Comparison of ENCODE assay signal across 29 cellular contexts in the genomic region with DNA sequence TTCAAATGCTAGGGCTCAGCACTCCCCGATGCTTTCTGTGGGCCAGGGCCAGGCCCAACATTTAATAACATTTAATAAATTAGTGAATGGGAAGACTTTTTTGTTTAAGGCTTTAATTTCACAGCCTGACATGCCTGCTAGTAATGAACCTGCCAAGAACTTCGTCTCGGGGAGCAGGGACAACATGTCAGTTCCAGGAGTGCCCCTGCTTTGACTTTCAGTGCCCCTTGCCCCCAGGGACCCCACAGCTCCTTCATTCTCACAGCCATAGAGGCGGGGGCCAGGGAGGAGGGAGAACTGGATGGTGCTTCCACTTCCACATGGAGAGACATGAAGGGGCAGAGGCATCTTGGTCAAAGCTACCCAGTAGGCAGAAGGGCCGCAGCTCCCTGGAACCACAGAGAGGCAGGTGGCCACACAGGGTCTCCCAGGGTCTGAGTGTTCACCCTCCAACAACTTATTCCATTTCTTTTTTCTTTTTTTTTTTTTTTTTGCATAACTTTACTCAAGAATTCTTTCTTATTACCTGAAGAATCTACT.
"Had no signal": no experiment of that assay in that cellular context is flagged by ENCODE, and none has a peak within 500 bp of the region (broad histone marks: within the 10 kb centered on the region; RNA-seq: fewer than 3 reads in every experiment).

No MANE protein-coding gene starts in this region.

- H3K27ac ChIP-seq: epithelial cell of prostate, esophagus squamous epithelium, left ventricle myocardium inferior, ovary, prostate gland, tibial nerve, uterus had no signal

- ATAC-seq: activated naive CD4-positive, alpha-beta T cell treated with anti-CD3 and anti-CD28 coated beads, Interleukin-2, amount 50 U/mL, for 72 hours; activated T-cell treated with anti-CD3 and anti-CD28 coated beads, Interleukin-2, amount 50 U/mL, for 4 hours; activated T-helper 17 cell treated with anti-CD3 and anti-CD28 coated beads, Interleukin-2, amount 50 U/mL, for 72 hours; T-helper 17 cell had no signal

- H3K4me2 ChIP-seq: smooth muscle cell had no signal

- DNase-seq: activated CD4-positive, alpha-beta T cell treated with anti-CD3 and anti-CD28 coated beads, Interleukin-2, amount 10 ng/mL, durations not matched to agents 24 days and 14 days; activated CD4-positive, CD25-positive, alpha-beta regulatory T cell treated with anti-CD3 and anti-CD28 coated beads, Interleukin-2, amount 50 U/mL, for 72 hours; activated CD8-positive, alpha-beta memory T cell treated with anti-CD3 and anti-CD28 coated beads, Interleukin-2, amount 50 U/mL, for 4 hours; activated naive CD4-positive, alpha-beta T cell; activated T-cell treated with anti-CD3 and anti-CD28 coated beads, Interleukin-2, amount 50 U/mL, for 4 hours; anterior cingulate cortex; dermis blood vessel endothelial cell; effector CD4-positive, alpha-beta T cell; esophagus squamous epithelium; foreskin melanocyte; left ventricle myocardium inferior; naive B cell; nephron progenitor cell; ovary; stimulated activated CD4-positive, alpha-beta T cell treated with anti-CD3 and anti-CD28 coated beads, Interleukin-15, amount 100 ng/mL, for 24 hours; stimulated activated naive CD4-positive, alpha-beta T cell; T-helper 17 cell; T1000; WERI-Rb-1 had no signal

- FAIRE-seq: bronchial epithelial cell, colon, islet of Langerhans had no signal

- H3K36me3 ChIP-seq: esophagus squamous epithelium, left ventricle myocardium inferior, ovary, prostate gland, tibial nerve, uterus, WERI-Rb-1 had no signal

- H3K4me3 ChIP-seq: esophagus squamous epithelium, left ventricle myocardium inferior, ovary, prostate gland, smooth muscle cell, tibial nerve, uterus had no signal

- H3K4me1 ChIP-seq: left ventricle myocardium inferior, prostate gland, uterus had no signal

- H3K27me3 ChIP-seq: ovary, tibial nerve, uterus had no signal

- H3K9me3 ChIP-seq: esophagus squamous epithelium, left ventricle myocardium inferior, ovary, prostate gland, tibial nerve, uterus had no signal
